ENCODE assay signal across 27 cellular contexts in genomic region chr2:217468042-217468441, GRCh38.
DNase-seq lines count a peak whose midpoint lies in the region; ATAC-seq and TF ChIP-seq lines count a peak whose summit lies in the region.
"Had no signal": no experiment of that assay in that cellular context is flagged by ENCODE, and none has a peak within 500 bp of the region (broad histone marks: within the 10 kb centered on the region; RNA-seq: fewer than 3 reads in every experiment).

No MANE protein-coding gene starts in this region.

- H3K4me1 Mint-ChIP-seq in endodermal cell, result peaks cover 9% of the 10 kb centered on the region
- H3K4me1 Mint-ChIP-seq in progenitor cell of endocrine pancreas (ENCODE audit: low read depth), result peaks cover 7% of the 10 kb centered on the region
- H3K4me1 Mint-ChIP-seq: CD14-positive monocyte; CD8-positive, alpha-beta memory T cell had no signal

- H3K27ac Mint-ChIP-seq in endodermal cell, result no peak overlapping the region
- no peak overlapping the region for H3K27ac Mint-ChIP-seq in progenitor cell of endocrine pancreas
- H3K27ac Mint-ChIP-seq: B cell; CD14-positive monocyte; CD8-positive, alpha-beta memory T cell; HFFc6 had no signal

- no peak overlapping the region for H3K4me3 Mint-ChIP-seq in endodermal cell
- no peak overlapping the region for H3K4me3 Mint-ChIP-seq in progenitor cell of endocrine pancreas (ENCODE audit: low read depth)
- H3K4me3 Mint-ChIP-seq: B cell; CD14-positive monocyte; CD8-positive, alpha-beta memory T cell; HFFc6 had no signal

- no peak overlapping the region for H3K9ac ChIP-seq in endodermal cell (ENCODE audit: extremely low read depth, low read length, poor library complexity, severe bottlenecking)
- H3K9ac ChIP-seq: GM23248 had no signal

- no peaks in the 10 kb centered on the region for H3K36me3 ChIP-seq in endodermal cell (ENCODE audit: control insufficient read depth, insufficient read depth, low read length)
- H3K36me3 ChIP-seq: SJSA1 had no signal

- H3K27me3 Mint-ChIP-seq in endodermal cell (ENCODE audit: insufficient read depth), result no peaks in the 10 kb centered on the region
- no peaks in the 10 kb centered on the region for H3K27me3 Mint-ChIP-seq in progenitor cell of endocrine pancreas
- H3K27me3 Mint-ChIP-seq: B cell had no signal

- DNase-seq in AG04450 (ENCODE audit: low read depth, low spot score) (no peak), endodermal cell (no peak), progenitor cell of endocrine pancreas (ENCODE audit: low spot score, unreplicated experiment) (no peak), AML-193 (lab: John Stamatoyannopoulos, UW) (no peak), OCI-M1 (lab: John Stamatoyannopoulos, UW) (no peak)
- DNase-seq: CD8-positive, alpha-beta memory T cell; DMS153; DND-41; H7; HFFc6; NCI-H1048; NCI-H187; NCI-H2081 treated with DMSO at 0.1 percent for 48 hours; NCI-H524; NCI-H774; NK-92 treated with Interleukin-12 subunit alpha and Interleukin-12 subunit beta, amount 100 ng/mL, for 24 hours; PC-9; Right ventricle myocardium superior; RPMI8226; T-helper 1 cell had no signal

- H3K9me3 Mint-ChIP-seq in endodermal cell (no peaks in the 10 kb centered on the region), progenitor cell of endocrine pancreas (ENCODE audit: low read depth) (no peaks in the 10 kb centered on the region)
- H3K9me3 Mint-ChIP-seq: HFFc6 had no signal

- WGBS in endodermal cell (ENCODE audit: insufficient coverage in 1 of 2, insufficient read length in 1 of 2), 2 experiments, result 89% methylated on average over 1 of the region's 1 CpG; no CpG with 5 or more reads in 1 of the 2 experiments

- TF ChIP-seq CTCF in AG04450 (IDR thresholded peaks at IDR 0.05; ENCODE audit: low read depth, low read length) (peak; percentile 12; the same call in 1 of the 2 replicates), GM12875 (IDR thresholded peaks at IDR 0.05; ENCODE audit: borderline replicate concordance, insufficient read depth, low read depth, low read length) (0 out of 2 replicates have a peak, but pooled peaks have one; percentile 7), endodermal cell (conservative IDR thresholded peaks at IDR 0.05) (peak; percentile 63), progenitor cell of endocrine pancreas (IDR thresholded peaks at IDR 0.05; ENCODE audit: unreplicated experiment) (peak; percentile 38)

- H3K4me3 ChIP-seq in AG04450 (ENCODE audit: low read depth, low read length), result no peak overlapping the region
- no peak overlapping the region for H3K4me3 ChIP-seq in GM12875 (ENCODE audit: low read depth, low read length)
- no peak overlapping the region for H3K4me3 ChIP-seq in endodermal cell (ENCODE audit: low read length)
- H3K4me3 ChIP-seq: A549, GM23248, PC-9, SJSA1 had no signal

- CTCF ChIA-PET in AG04450 (lab: Charles Lee), result no interaction called here

- no peak for ATAC-seq in HG02852 (IDR thresholded peaks at IDR 0.05; ENCODE audit: unreplicated experiment)
- ATAC-seq: A549 had no signal

- H3K9me3 ChIP-seq in AG04450 (ENCODE audit: control insufficient read depth, insufficient read depth, low read length), result peaks cover 4% of the 10 kb centered on the region; the same call in 1 of the 2 replicates
- H3K9me3 ChIP-seq in endodermal cell (ENCODE audit: control insufficient read depth, low read length), result no peaks in the 10 kb centered on the region
- H3K9me3 ChIP-seq: A549, SJSA1 had no signal

- H3K27me3 ChIP-seq in AG04450 (ENCODE audit: control insufficient read depth, insufficient read depth, low read length) (no peaks in the 10 kb centered on the region), endodermal cell (ENCODE audit: control insufficient read depth, insufficient read depth, low read length, poor library complexity, severe bottlenecking) (no peaks in the 10 kb centered on the region)
- H3K27me3 ChIP-seq: SJSA1 had no signal

- H3K27ac ChIP-seq in AG04450 (ENCODE audit: low read depth, low read length), result no peak overlapping the region
- H3K27ac ChIP-seq in endodermal cell (ENCODE audit: low read depth, low read length), result no peak overlapping the region
- H3K27ac ChIP-seq: A549, GM23248, PC-9, SJSA1 had no signal

- H3K4me1 ChIP-seq in endodermal cell (ENCODE audit: control insufficient read depth, insufficient read depth, low read length), result peaks cover 6% of the 10 kb centered on the region
- H3K4me1 ChIP-seq: A549, SJSA1 had no signal

- H3K36me3 Mint-ChIP-seq in endodermal cell (ENCODE audit: low read depth) (no peaks in the 10 kb centered on the region), progenitor cell of endocrine pancreas (ENCODE audit: insufficient read depth) (no peaks in the 10 kb centered on the region)
- H3K36me3 Mint-ChIP-seq: CD14-positive monocyte; CD8-positive, alpha-beta memory T cell had no signal

- POLR2A ChIA-PET in AG04450 (lab: Yijun Ruan, JAX), result no interaction called here

Comparison
In these comparisons a context has a peak if more than half of its experiments do, and no peak if none do; other contexts are left out.
1. CTCF ChIP-seq: peak in every context shown above with its lines; median percentile 63 in endodermal cell; 38 in progenitor cell of endocrine pancreas; 12 in AG04450; 7 in GM12875.